In the genomic region with DNA sequence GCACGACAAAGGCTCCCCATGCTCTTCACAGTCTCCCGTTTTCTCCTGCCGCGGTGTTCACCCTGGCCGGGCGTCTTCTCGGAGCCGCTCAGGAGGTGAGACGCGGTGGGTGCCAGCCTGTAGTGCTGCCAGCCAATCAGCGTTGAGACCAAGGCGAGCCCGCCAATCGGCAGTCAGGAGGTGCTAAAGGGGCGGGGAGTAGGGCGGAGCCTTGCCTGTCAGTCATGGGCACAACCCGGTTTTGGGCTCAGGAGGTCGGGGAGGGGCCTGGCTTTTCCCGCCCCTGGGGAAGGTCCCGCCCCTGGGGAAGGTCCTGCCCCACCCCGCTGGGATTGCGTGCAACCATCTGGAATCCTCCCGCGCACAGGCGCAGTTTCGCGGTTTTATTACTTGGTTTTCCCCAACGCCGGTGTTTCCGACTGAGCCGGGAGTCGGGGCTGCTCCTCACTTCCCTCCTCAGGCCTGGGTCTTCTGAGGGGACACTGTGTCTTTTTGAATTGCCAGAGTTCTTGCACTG, we compare ENCODE assay signal across 8 cellular contexts. TPM values are rescaled to one million over a fixed set of nuclear protein-coding genes. Genes with fewer than 3 reads are reported as not detected.
DNase-seq lines count a peak whose midpoint lies in the region; ATAC-seq, FAIRE-seq and TF ChIP-seq lines count a peak whose summit lies in the region.

A gene (minus strand): TSS at position 92 of the 517 bp plus-strand sequence. CDS start 1,421 bp downstream, outside the sequence.

- no peak for TF ChIP-seq CTCF in vagina (IDR thresholded peaks at IDR 0.05)

- TF ChIP-seq POLR2A in GM12891 (IDR thresholded peaks at IDR 0.05; ENCODE audit: low read depth, low read length) (no peak), vagina (IDR thresholded peaks at IDR 0.05) (no peak)

- peak within 1 kb of the TSS; percentile 65 for H3K27ac ChIP-seq in vagina

- peak; percentile 92 for ATAC-seq in HG02852 (IDR thresholded peaks at IDR 0.05; ENCODE audit: unreplicated experiment)

- no peaks in the 10 kb centered on the region for H3K36me3 ChIP-seq in vagina

- H3K9me3 ChIP-seq in vagina: no peaks in the 10 kb centered on the region

- intact Hi-C loops in vagina (cut with DNase I): no loop called here

- peak within 1 kb of the TSS in 1 of 2 donors; percentile 39 for H3K4me3 ChIP-seq in vagina

- peak; percentile 82 for DNase-seq in GM12891 (ENCODE audit: insufficient read length, low spot score)
- peak; percentile 83 for DNase-seq in NCI-H1694 (lab: John Stamatoyannopoulos, UW)
- peak; percentile 89 for DNase-seq in T-helper 22 cell (ENCODE audit: low read depth)
- peak; percentile 97 for DNase-seq in astrocyte of the hippocampus (ENCODE audit: low read depth, low spot score)
- DNase-seq in hypothalamus (lab: John Stamatoyannopoulos, UW): peak in 50 of 51 donors; percentile 19 to 95 (median 84)
- DNase-seq in renal cortical epithelial cell (ENCODE audit: low read depth): peak; percentile 92
- DNase-seq in vagina (ENCODE audit: extremely low spot score in 2 of 2): peak; percentile 91 to 99

- peak; percentile 90 for FAIRE-seq in GM12891 (lab: Jason Lieb, UNC)

- peaks cover 11% of the 10 kb centered on the region for H3K4me1 ChIP-seq in vagina

- no peaks in the 10 kb centered on the region for H3K27me3 ChIP-seq in vagina

TF ChIP-seq in GM12891, 5 proteins besides CTCF, POLR2A, EP300 and RAD21:
- TF ChIP-seq POU2F2 (IDR thresholded peaks at IDR 0.05; ENCODE audit: low read depth, low read length) (no peak), TAF1 (IDR thresholded peaks at IDR 0.05; ENCODE audit: low read depth, low read length) (no peak), PAX5 (IDR thresholded peaks at IDR 0.05; ENCODE audit: insufficient read depth, low read length, severe bottlenecking) (no peak), SPI1 (IDR thresholded peaks at IDR 0.05; ENCODE audit: low read depth, low read length) (no peak), POLR2AphosphoS5 (IDR thresholded peaks at IDR 0.05; ENCODE audit: low read depth, low read length) (no peak)

RNA-seq across cellular contexts. Expression of the gene that starts here (rescaled TPM):
- polyA plus RNA-seq in GM12891 (2012; ENCODE audit: low read depth, missing spikeins): 0.13 TPM
- not detected in 2 replicates for total RNA-seq in renal cortical epithelial cell
- total RNA-seq in vagina: not detected

Comparison
In these comparisons a context has a peak if more than half of its experiments do, and no peak if none do; other contexts are left out.
1. Peak in DNase-seq in renal cortical epithelial cell; RNA of the gene not detected or under 1 TPM.
2. Peak in DNase-seq and H3K27ac ChIP-seq in vagina; RNA of the gene not detected or under 1 TPM.